In the genomic region with DNA sequence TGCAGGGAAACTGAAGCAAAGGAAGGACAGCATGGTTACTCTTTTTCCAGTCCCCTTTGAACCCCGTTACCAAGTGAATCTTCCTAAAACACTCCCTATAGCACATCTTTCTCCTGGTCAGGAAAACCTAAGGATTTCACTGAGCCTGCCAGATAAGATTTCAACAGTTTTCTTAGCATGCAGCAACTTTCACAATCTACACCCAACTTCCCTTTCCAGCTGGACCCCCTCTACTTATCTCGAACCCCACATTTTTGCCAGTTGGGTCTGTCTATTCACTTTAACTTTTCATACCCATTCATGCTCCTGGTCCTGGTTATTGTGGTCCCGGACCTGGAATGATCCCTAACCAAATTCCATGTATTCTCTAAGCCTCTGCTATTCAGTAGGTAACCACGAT, we compare ENCODE assay signal across 27 cellular contexts.
"Had no signal": no experiment of that assay in that cellular context is flagged by ENCODE, and none has a peak within 500 bp of the region (broad histone marks: within the 10 kb centered on the region; RNA-seq: fewer than 3 reads in every experiment).

No MANE protein-coding gene starts in this region.

- ATAC-seq: activated naive CD8-positive, alpha-beta T cell treated with anti-CD3 and anti-CD28 coated beads, Interleukin-2, amount 50 U/mL, for 24 hours; activated T-cell treated with anti-CD3 and anti-CD28 coated beads, Interleukin-2, amount 50 U/mL, for 72 hours; esophagus mucosa; WTC11 had no signal

- DNase-seq: activated CD4-positive, alpha-beta memory T cell treated with anti-CD3 and anti-CD28 coated beads, Interleukin-2, amount 10 ng/mL, durations not matched to agents 7 days and 5 days; activated CD4-positive, alpha-beta T cell treated with anti-CD3 and anti-CD28 coated beads for 1 hour; activated CD4-positive, alpha-beta T cell treated with anti-CD3 and anti-CD28 coated beads for 4 hours; activated CD4-positive, alpha-beta T cell treated with anti-CD3 and anti-CD28 coated beads, Interleukin-2, amount 10 ng/mL, durations not matched to agents 7 days and 5 days; activated CD4-positive, alpha-beta T cell treated with anti-CD3 and anti-CD28 coated beads, Interleukin-2, amount 50 U/mL, for 4 hours; activated CD8-positive, alpha-beta memory T cell treated with anti-CD3 and anti-CD28 coated beads, Interleukin-2, amount 50 U/mL, for 48 hours; activated gamma-delta T cell; activated naive CD4-positive, alpha-beta T cell; activated naive CD4-positive, alpha-beta T cell treated with anti-CD3 and anti-CD28 coated beads, Interleukin-2, amount 50 U/mL, for 16 hours; activated naive CD8-positive, alpha-beta T cell treated with anti-CD3 and anti-CD28 coated beads for 36 hours; activated naive CD8-positive, alpha-beta T cell treated with anti-CD3 and anti-CD28 coated beads, Interleukin-2, amount 50 U/mL, for 24 hours; activated T-cell treated with anti-CD3 and anti-CD28 coated beads for 4 hours; activated T-cell treated with anti-CD3 and anti-CD28 coated beads, Interleukin-2, amount 50 U/mL, for 24 hours; activated T-cell treated with anti-CD3 and anti-CD28 coated beads, Interleukin-2, amount 50 U/mL, for 72 hours; adrenal gland; amygdala; aorta; central memory CD4-positive, alpha-beta T cell; cerebellar nuclear complex; colonic mucosa; effector CD8-positive, alpha-beta T cell; foreskin fibroblast; head of caudate nucleus; hippocampal formation; T-helper 2 cell had no signal
